ENCODE assay signal across 1 cellular context in genomic region chr7:100691676-100692577, GRCh38.
TF ChIP-seq lines count a peak whose summit lies in the region.

No MANE protein-coding gene starts in this region.

TF ChIP-seq in HEK293, 187 proteins besides CTCF, POLR2A, EP300 and RAD21 (continued from another document and continues in another):
- TF ChIP-seq MEIS1 (CRISPR knock-in tag; IDR thresholded peaks at IDR 0.05; ENCODE audit: borderline replicate concordance) (no peak), ZNF473 (tag by site-specific recombination; IDR thresholded peaks at IDR 0.05) (no peak), ZNF580 (tag by site-specific recombination; IDR thresholded peaks at IDR 0.05) (no peak), ZNF513 (tag by site-specific recombination; IDR thresholded peaks at IDR 0.05) (no peak), ZNF112 (tag by site-specific recombination; IDR thresholded peaks at IDR 0.05) (no peak), ZNF423 (tag by site-specific recombination; IDR thresholded peaks at IDR 0.05) (no peak), ZNF221 (tag by site-specific recombination; IDR thresholded peaks at IDR 0.05; ENCODE audit: borderline replicate concordance) (no peak), ZNF549 (tag by site-specific recombination; IDR thresholded peaks at IDR 0.05) (no peak), ZNF621 (tag by site-specific recombination; IDR thresholded peaks at IDR 0.05) (no peak), OSR2 (tag by site-specific recombination; IDR thresholded peaks at IDR 0.05) (0 out of 2 replicates have a peak, but pooled peaks have one; percentile 17), ZNF394 (tag by site-specific recombination; IDR thresholded peaks at IDR 0.05; ENCODE audit: borderline replicate concordance) (peak; percentile 53; the same call in 1 of the 2 replicates), GLI2 (tag by site-specific recombination; IDR thresholded peaks at IDR 0.05; ENCODE audit: borderline replicate concordance, low read depth) (no peak), ZNF302 (tag by site-specific recombination; IDR thresholded peaks at IDR 0.05; ENCODE audit: low read depth) (no peak), ZNF48 (tag by site-specific recombination; IDR thresholded peaks at IDR 0.05) (no peak), ZNF19 (tag by site-specific recombination; IDR thresholded peaks at IDR 0.05; ENCODE audit: low read depth) (no peak), ZSCAN23 (tag by site-specific recombination; IDR thresholded peaks at IDR 0.05) (no peak), FEZF1 (tag by site-specific recombination; IDR thresholded peaks at IDR 0.05) (no peak), ZNF843 (tag by site-specific recombination; IDR thresholded peaks at IDR 0.05) (no peak), ZNF558 (tag by site-specific recombination; IDR thresholded peaks at IDR 0.05) (no peak), ZFP37 (tag by site-specific recombination; IDR thresholded peaks at IDR 0.05) (no peak), ZNF398 (tag by site-specific recombination; IDR thresholded peaks at IDR 0.05) (no peak), ZFHX2 (tag by site-specific recombination; conservative IDR thresholded peaks at IDR 0.05) (no peak; the same call in 1 of the 2 replicates), TCF7L2 (IDR thresholded peaks at IDR 0.05; ENCODE audit: borderline replicate concordance, low read depth, low read length) (no peak), KLF10 (tag by site-specific recombination; IDR thresholded peaks at IDR 0.05) (peak; percentile 22; the same call in 1 of the 2 replicates), WT1 (tag by site-specific recombination; IDR thresholded peaks at IDR 0.05) (no peak), SALL2 (tag by site-specific recombination; IDR thresholded peaks at IDR 0.05; ENCODE audit: borderline replicate concordance) (no peak), ZNF341 (tag by site-specific recombination; IDR thresholded peaks at IDR 0.05; ENCODE audit: low read depth) (no peak), ZNF266 (tag by site-specific recombination; IDR thresholded peaks at IDR 0.05; ENCODE audit: low read depth) (no peak), ZBTB20 (tag by site-specific recombination; IDR thresholded peaks at IDR 0.05) (peak; percentile 48; the same call in 1 of the 2 replicates), TRIM28 (IDR thresholded peaks at IDR 0.05; ENCODE audit: borderline replicate concordance, low read length) (no peak), ZBTB17 (tag by site-specific recombination; IDR thresholded peaks at IDR 0.05) (peak; percentile 68), PATZ1 (tag by site-specific recombination; IDR thresholded peaks at IDR 0.05) (peak; percentile 76), ZNF596 (tag by site-specific recombination; IDR thresholded peaks at IDR 0.05) (no peak), ZNF449 (tag by site-specific recombination; IDR thresholded peaks at IDR 0.05) (no peak), GLIS2 (tag by site-specific recombination; IDR thresholded peaks at IDR 0.05) (no peak), ZNF521 (tag by site-specific recombination; IDR thresholded peaks at IDR 0.05) (no peak), ZNF529 (tag by site-specific recombination; IDR thresholded peaks at IDR 0.05; ENCODE audit: insufficient replicate concordance) (no peak), ZNF146 (tag by site-specific recombination; IDR thresholded peaks at IDR 0.05) (no peak), GLI4 (tag by site-specific recombination; IDR thresholded peaks at IDR 0.05) (no peak), ZNF416 (tag by site-specific recombination; IDR thresholded peaks at IDR 0.05) (no peak), ZNF561 (tag by site-specific recombination; IDR thresholded peaks at IDR 0.05; ENCODE audit: borderline replicate concordance) (no peak), ZNF629 (tag by site-specific recombination; IDR thresholded peaks at IDR 0.05) (0 out of 2 replicates have a peak, but pooled peaks have one; percentile 46), ZNF639 (tag by site-specific recombination; IDR thresholded peaks at IDR 0.05) (no peak), REPIN1 (tag by site-specific recombination; IDR thresholded peaks at IDR 0.05; ENCODE audit: low read depth) (no peak), REST (tag by site-specific recombination; IDR thresholded peaks at IDR 0.05) (no peak), ZNF26 (tag by site-specific recombination; IDR thresholded peaks at IDR 0.05) (no peak), KLF7 (tag by site-specific recombination; IDR thresholded peaks at IDR 0.05; ENCODE audit: borderline replicate concordance) (no peak), GFI1B (tag by site-specific recombination; IDR thresholded peaks at IDR 0.05) (no peak), ZSCAN16 (tag by site-specific recombination; IDR thresholded peaks at IDR 0.05) (no peak), ZBTB44 (tag by site-specific recombination; IDR thresholded peaks at IDR 0.05) (no peak), ZFP41 (tag by site-specific recombination; IDR thresholded peaks at IDR 0.05; ENCODE audit: borderline replicate concordance) (no peak), ZNF76 (tag by site-specific recombination; IDR thresholded peaks at IDR 0.05; ENCODE audit: borderline replicate concordance, low read depth) (no peak), ZSCAN5A (tag by site-specific recombination; IDR thresholded peaks at IDR 0.05) (no peak), ZXDB (tag by site-specific recombination; IDR thresholded peaks at IDR 0.05) (peak; percentile 16; the same call in 1 of the 2 replicates)
